14 cellular contexts compared by ENCODE assay signal in the genomic region with DNA sequence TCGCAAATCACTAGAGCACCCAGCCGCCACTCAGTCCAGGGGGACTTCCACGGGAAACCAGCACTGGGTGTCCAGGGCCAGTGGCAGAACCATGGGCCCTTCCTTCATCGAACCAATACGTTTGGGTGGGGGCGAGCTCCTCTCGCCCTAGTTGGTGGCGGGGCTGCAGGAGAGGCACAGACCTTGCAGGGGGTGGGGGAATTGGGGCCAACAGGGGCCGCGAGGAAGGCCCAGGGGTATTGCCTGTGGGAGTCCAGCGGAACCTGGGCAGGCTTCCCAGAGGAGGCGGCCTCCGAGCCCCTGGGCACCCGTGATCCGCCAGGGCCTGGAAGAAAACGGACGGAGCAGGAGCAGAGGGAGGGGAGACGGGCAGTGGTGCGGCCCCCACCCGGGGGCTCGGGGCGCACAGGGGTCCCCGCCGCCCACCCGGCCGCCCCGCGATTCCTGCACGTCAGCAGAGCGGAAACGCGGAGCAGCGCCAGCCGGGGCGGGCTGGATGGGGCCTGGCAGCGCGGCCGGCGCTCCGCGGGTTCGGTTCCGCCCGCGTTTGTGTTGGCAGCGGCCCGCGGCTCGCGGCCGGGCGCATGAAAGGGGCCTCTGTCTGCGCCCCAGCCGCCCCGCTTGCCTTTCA. TPM values are rescaled to one million over a fixed set of nuclear protein-coding genes. Genes with fewer than 3 reads are reported as not detected.
"Had no signal": no experiment of that assay in that cellular context is flagged by ENCODE, and none has a peak within 500 bp of the region (broad histone marks: within the 10 kb centered on the region; RNA-seq: fewer than 3 reads in every experiment).

No MANE protein-coding gene starts in this region.

RNA-seq across cellular contexts. Expression of gene TRIM74, which starts 6.5 kb away (rescaled TPM):
- total RNA-seq: dermis microvascular lymphatic vessel endothelial cell, SJSA1, smooth muscle cell had no signal
- polyA plus RNA-seq: immature natural killer cell had no signal

RNA-seq across cellular contexts. Expression of gene SPDYE8, which starts 53.8 kb away (rescaled TPM):
- total RNA-seq: activated CD4-positive, alpha-beta memory T cell treated with anti-CD3 and anti-CD28 coated beads, Interleukin-2, amount 10 ng/mL, durations not matched to agents 7 days and 5 days; activated CD4-positive, alpha-beta T cell treated with anti-CD3 and anti-CD28 coated beads, Interleukin-2, amount 10 ng/mL, durations not matched to agents 7 days and 5 days; activated naive CD4-positive, alpha-beta T cell treated with anti-CD3 and anti-CD28 coated beads, Interleukin-2, amount 50 U/mL, for 72 hours; activated T-cell treated with anti-CD3 and anti-CD28 coated beads, Interleukin-2, amount 50 U/mL, for 72 hours; body of pancreas; colonic mucosa; dermis microvascular lymphatic vessel endothelial cell; kidney epithelial cell; left lung; lung microvascular endothelial cell; smooth muscle cell; WTC11 had no signal
- polyA plus RNA-seq: smooth muscle cell had no signal
